Comparison of ENCODE assay signal across 9 cellular contexts in genomic region chr22:17972385-17973181, GRCh38. TPM values are rescaled to one million over a fixed set of nuclear protein-coding genes. Genes with fewer than 3 reads are reported as not detected.
DNase-seq lines count a peak whose midpoint lies in the region; ATAC-seq, FAIRE-seq and TF ChIP-seq lines count a peak whose summit lies in the region.
"Had no signal": no experiment of that assay in that cellular context is flagged by ENCODE, and none has a peak within 500 bp of the region (broad histone marks: within the 10 kb centered on the region; RNA-seq: fewer than 3 reads in every experiment).

No MANE protein-coding gene starts in this region.

- H3K4me1 Mint-ChIP-seq in neural crest cell, result peaks cover 23% of the 10 kb centered on the region
- peaks cover 39% of the 10 kb centered on the region for H3K4me1 Mint-ChIP-seq in stimulated activated effector memory CD8-positive, alpha-beta T cell treated with anti-CD3 and anti-CD28 coated beads, Interleukin-12 subunit alpha, Interleukin-12 subunit beta, amount 100 ng/mL, for 72 hours

- no peak overlapping the region for H3K4me3 Mint-ChIP-seq in neural crest cell
- no peak overlapping the region for H3K4me3 Mint-ChIP-seq in stimulated activated effector memory CD8-positive, alpha-beta T cell treated with anti-CD3 and anti-CD28 coated beads, Interleukin-12 subunit alpha, Interleukin-12 subunit beta, amount 100 ng/mL, for 72 hours

- H3K36me3 Mint-ChIP-seq in neural crest cell (ENCODE audit: low read depth), result peaks cover 2% of the 10 kb centered on the region
- peaks cover 12% of the 10 kb centered on the region for H3K36me3 Mint-ChIP-seq in stimulated activated effector memory CD8-positive, alpha-beta T cell treated with anti-CD3 and anti-CD28 coated beads, Interleukin-12 subunit alpha, Interleukin-12 subunit beta, amount 100 ng/mL, for 72 hours

- peak overlapping the region; percentile 67 for H3K27ac Mint-ChIP-seq in neural crest cell (ENCODE audit: unreplicated experiment)
- no peak overlapping the region for H3K27ac Mint-ChIP-seq in stimulated activated effector memory CD8-positive, alpha-beta T cell treated with anti-CD3 and anti-CD28 coated beads, Interleukin-12 subunit alpha, Interleukin-12 subunit beta, amount 100 ng/mL, for 72 hours

- DNase-seq in COLO668 (lab: John Stamatoyannopoulos, UW; ENCODE audit: unreplicated experiment), result peak; percentile 19
- peak; percentile 64 for DNase-seq in RCC 7860 (ENCODE audit: low spot score)
- DNase-seq in fibroblast of peridontal ligament (ENCODE audit: extremely low read depth), result peak; percentile 91
- no peak for DNase-seq in neural crest cell (ENCODE audit: low read depth, low spot score)
- no peak for DNase-seq in NK-92 treated with Interleukin-12 subunit alpha and Interleukin-12 subunit beta, amount 100 ng/mL, for 24 hours (lab: John Stamatoyannopoulos, UW)
- DNase-seq in stimulated activated effector memory CD8-positive, alpha-beta T cell treated with anti-CD3 and anti-CD28 coated beads, Interleukin-12 subunit alpha, Interleukin-12 subunit beta, amount 100 ng/mL, for 72 hours (ENCODE audit: low spot score in 2 of 2), result no peak
- DNase-seq: NCI-H510A had no signal

- no peaks in the 10 kb centered on the region for H3K9me3 Mint-ChIP-seq in neural crest cell
- no peaks in the 10 kb centered on the region for H3K9me3 Mint-ChIP-seq in stimulated activated effector memory CD8-positive, alpha-beta T cell treated with anti-CD3 and anti-CD28 coated beads, Interleukin-12 subunit alpha, Interleukin-12 subunit beta, amount 100 ng/mL, for 72 hours

- no peak for FAIRE-seq in RCC 7860 (lab: Jason Lieb, UNC)

- no peak for TF ChIP-seq CTCF in neural crest cell (conservative IDR thresholded peaks at IDR 0.05)

- H3K27me3 Mint-ChIP-seq in neural crest cell (ENCODE audit: low read depth), result no peaks in the 10 kb centered on the region

- ATAC-seq in HG03354 (IDR thresholded peaks at IDR 0.05; ENCODE audit: poor library complexity, severe bottlenecking, unreplicated experiment), result no peak
- no peak for ATAC-seq in stimulated activated effector memory CD8-positive, alpha-beta T cell treated with anti-CD3 and anti-CD28 coated beads, Interleukin-12 subunit alpha, Interleukin-12 subunit beta, amount 100 ng/mL, for 72 hours
- no peak for ATAC-seq in GM21447 (IDR thresholded peaks at IDR 0.05; ENCODE audit: unreplicated experiment)

RNA-seq across cellular contexts. Expression of gene MICAL3, which starts 51.8 kb away (rescaled TPM):
- total RNA-seq in neural crest cell, result 84.5 and 87.1 TPM in 2 replicates

Comparison
In these comparisons a context has a peak if more than half of its experiments do, and no peak if none do; other contexts are left out.
1. DNase-seq: peak in COLO668 (single experiment), RCC 7860 (single experiment) and fibroblast of peridontal ligament (single experiment); none in neural crest cell (single experiment), NK-92 treated with Interleukin-12 subunit alpha and Interleukin-12 subunit beta, amount 100 ng/mL, for 24 hours (single experiment) and stimulated activated effector memory CD8-positive, alpha-beta T cell treated with anti-CD3 and anti-CD28 coated beads, Interleukin-12 subunit alpha, Interleukin-12 subunit beta, amount 100 ng/mL, for 72 hours (0 of 2).